Comparison of ENCODE assay signal across 2 cellular contexts in the genomic region with DNA sequence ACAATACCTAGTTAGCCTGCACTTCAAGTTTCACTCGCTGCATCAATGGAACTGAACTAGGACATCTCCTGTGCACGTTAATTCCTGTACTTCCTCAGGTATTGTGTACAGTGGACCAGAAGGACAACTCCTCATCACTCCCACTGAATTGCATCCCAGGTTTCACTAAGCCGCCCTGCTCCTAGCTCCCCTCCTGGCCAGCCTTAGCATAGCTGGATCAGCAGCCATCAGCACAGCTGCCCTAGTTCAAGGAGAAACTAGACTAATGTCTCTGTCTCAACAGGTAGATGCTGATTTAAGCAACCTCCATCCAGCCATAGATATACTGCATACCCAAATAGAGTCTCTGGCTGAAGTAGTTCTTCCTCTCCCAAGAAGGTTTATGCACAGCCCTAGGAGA.
TF ChIP-seq lines count a peak whose summit lies in the region.

No MANE protein-coding gene starts in this region.

TF ChIP-seq in H1, 55 proteins besides CTCF, POLR2A, EP300 and RAD21 (continued from another document):
- no peak for TF ChIP-seq CREB1 (IDR thresholded peaks at IDR 0.05)
- no peak for TF ChIP-seq HDAC2 (IDR thresholded peaks at IDR 0.05; ENCODE audit: borderline replicate concordance in 1 of 2, low read depth in 2 of 2, low read length in 2 of 2)
- no peak for TF ChIP-seq SUZ12 (IDR thresholded peaks at IDR 0.05; ENCODE audit: low read length)
- no peak for TF ChIP-seq GTF2F1 (IDR thresholded peaks at IDR 0.05; ENCODE audit: borderline replicate concordance, low read depth, low read length)
- no peak for TF ChIP-seq POLR2AphosphoS5 (IDR thresholded peaks at IDR 0.05; ENCODE audit: low read depth, low read length)
- no peak for TF ChIP-seq TCF12 (IDR thresholded peaks at IDR 0.05; ENCODE audit: low read depth, low read length)

TF ChIP-seq in HEK293T, 16 proteins besides CTCF, POLR2A, EP300 and RAD21 (continued from another document):
- TF ChIP-seq FOXM1 (IDR thresholded peaks at IDR 0.05; ENCODE audit: borderline replicate concordance) (no peak), ELF4 (IDR thresholded peaks at IDR 0.05) (no peak), BHLHE40 (IDR thresholded peaks at IDR 0.05; ENCODE audit: borderline replicate concordance) (no peak), PKNOX1 (IDR thresholded peaks at IDR 0.05) (no peak), ZNF384 (IDR thresholded peaks at IDR 0.05) (no peak), SP1 (IDR thresholded peaks at IDR 0.05) (no peak), ARNT (IDR thresholded peaks at IDR 0.05) (no peak), FOXA1 (IDR thresholded peaks at IDR 0.05) (no peak), LEF1 (IDR thresholded peaks at IDR 0.05; ENCODE audit: borderline replicate concordance) (no peak), TARDBP (IDR thresholded peaks at IDR 0.05) (no peak), NFRKB (IDR thresholded peaks at IDR 0.05) (no peak)
